ENCODE assay signal across 8 cellular contexts in genomic region chr17:79844869-79845600, GRCh38. TPM values are rescaled to one million over a fixed set of nuclear protein-coding genes. Genes with fewer than 3 reads are reported as not detected.
DNase-seq lines count a peak whose midpoint lies in the region; ATAC-seq and TF ChIP-seq lines count a peak whose summit lies in the region.

No MANE protein-coding gene starts in this region.

- peaks cover 39% of the 10 kb centered on the region for H3K27me3 ChIP-seq in AG04450 (ENCODE audit: control insufficient read depth, insufficient read depth, low read length)

- H3K36me3 Mint-ChIP-seq in immature natural killer cell, result no peaks in the 10 kb centered on the region

- POLR2A ChIA-PET in AG04450 (lab: Yijun Ruan, JAX), result interaction anchor here (0.6 kb wide), 1 partner anchor 1887 kb away, joined by 3 read pairs; the partner anchor contains the start of gene TNRC6C

- H3K9me3 Mint-ChIP-seq in immature natural killer cell, result no peaks in the 10 kb centered on the region

- no peak overlapping the region for H3K27ac ChIP-seq in AG04450 (ENCODE audit: low read depth, low read length)

- in situ Hi-C loops in astrocyte of the spinal cord (cut with HindIII; ENCODE audit: low sequenced_read_pairs), result no loop called here

- TF ChIP-seq CTCF in AG04450 (IDR thresholded peaks at IDR 0.05; ENCODE audit: low read depth, low read length), result peak; percentile 62
- TF ChIP-seq CTCF in GM12872 (IDR thresholded peaks at IDR 0.05; ENCODE audit: insufficient read depth, low read depth, low read length), result peak; percentile 68
- TF ChIP-seq CTCF in astrocyte of the spinal cord (IDR thresholded peaks at IDR 0.05; ENCODE audit: low read depth, low read length), result peak; percentile 71

- no peak for DNase-seq in AG04450 (ENCODE audit: low read depth, low spot score)
- DNase-seq in RKO (ENCODE audit: low spot score), result peak; percentile 61
- DNase-seq in astrocyte of the spinal cord (ENCODE audit: low read depth, low spot score), result no peak
- peak; percentile 51 to 57 (median 53) for DNase-seq in immature natural killer cell
- peak; percentile 59 for DNase-seq in stimulated activated CD4-positive, alpha-beta T cell treated with anti-CD3 and anti-CD28 coated beads, Interleukin-15, amount 100 ng/mL, for 24 hours
- no peak for DNase-seq in SIG-M5 treated with dmso at 0.1 percent for 504 hours (lab: John Stamatoyannopoulos, UW; ENCODE audit: unreplicated experiment)

- CTCF ChIA-PET in AG04450 (lab: Charles Lee), result interaction anchor here (0.6 to 1.2 kb wide), 13 partner anchors 9 to 188 kb away, joined by 3 to 8 read pairs (median 3); no protein-coding TSS in a partner anchor

- peaks cover 20% of the 10 kb centered on the region; the same call in 1 of the 2 replicates for H3K9me3 ChIP-seq in AG04450 (ENCODE audit: control insufficient read depth, insufficient read depth, low read length)

- H3K4me1 Mint-ChIP-seq in immature natural killer cell, result peaks cover 21 to 27% of the 10 kb centered on the region in 2 donors

- H3K4me3 ChIP-seq in AG04450 (ENCODE audit: low read depth, low read length) (no peak overlapping the region), astrocyte of the spinal cord (ENCODE audit: low read depth, low read length) (no peak overlapping the region)

- no peak for ATAC-seq in GM21360 (IDR thresholded peaks at IDR 0.05; ENCODE audit: unreplicated experiment)

- H3K27ac Mint-ChIP-seq in immature natural killer cell, result no peak overlapping the region

- peaks cover 34 to 42% (median 42%) of the 10 kb centered on the region in 3 donors for H3K27me3 Mint-ChIP-seq in immature natural killer cell (ENCODE audit: low read depth in 3 of 3)

- H3K4me3 Mint-ChIP-seq in immature natural killer cell, result peak overlapping the region in 3 of 5 donors; percentile 33 to 58 (median 48)

RNA-seq across cellular contexts. Expression of gene CBX4, which starts 5.8 kb away (rescaled TPM):
- polyA plus RNA-seq in AG04450 (2011; rRNA removed) (6.6 and 7.6 TPM in 2 replicates), immature natural killer cell (1 to 10 TPM; 3.0 to 6.7 (median 4.9) TPM)
- polyA minus RNA-seq in AG04450 (2011; rRNA and poly(A)+ RNA removed), result 7.0 and 8.1 TPM in 2 replicates

RNA-seq across cellular contexts. Expression of gene CBX8, which starts 48.2 kb away (rescaled TPM):
- polyA plus RNA-seq in AG04450 (2011; rRNA removed) (0.37 and 1.5 TPM in 2 replicates), immature natural killer cell (1 to 10 TPM in 2 of 3 donors, not detected in 1; 1.4 to 2.5 TPM)
- polyA minus RNA-seq in AG04450 (2011; rRNA and poly(A)+ RNA removed), result 0.87 and 1.4 TPM in 2 replicates

Comparison
In these comparisons a context has a peak if more than half of its experiments do, and no peak if none do; other contexts are left out.
1. DNase-seq: peak in RKO (single experiment), immature natural killer cell (3 of 3) and stimulated activated CD4-positive, alpha-beta T cell treated with anti-CD3 and anti-CD28 coated beads, Interleukin-15, amount 100 ng/mL, for 24 hours (single experiment); none in AG04450 (single experiment), astrocyte of the spinal cord (single experiment) and SIG-M5 treated with dmso at 0.1 percent for 504 hours (single experiment).
2. Peak in every context shown above with its lines, with median percentiles within 50 percentile points of each other: CTCF ChIP-seq.